In genomic region chr2:231513746-231514224, GRCh38 we compare ENCODE assay signal across 7 cellular contexts. TPM values are rescaled to one million over a fixed set of nuclear protein-coding genes. Genes with fewer than 3 reads are reported as not detected.
DNase-seq lines count a peak whose midpoint lies in the region; ATAC-seq and TF ChIP-seq lines count a peak whose summit lies in the region.

No MANE protein-coding gene starts in this region.

- no peaks in the 10 kb centered on the region for H3K36me3 ChIP-seq in iPS-15b (ENCODE audit: control insufficient read depth, insufficient read depth, low read length)

- peaks cover 5% of the 10 kb centered on the region for H3K27me3 Mint-ChIP-seq in HFFc6 (ENCODE audit: insufficient read depth)
- H3K27me3 Mint-ChIP-seq in activated CD8-positive, alpha-beta T cell treated with anti-CD3 and anti-CD28 coated beads, Interleukin-2, amount 10 ng/mL, durations not matched to agents 7 days and 5 days (ENCODE audit: low read depth) = peaks cover 7% of the 10 kb centered on the region
- H3K27me3 Mint-ChIP-seq in stimulated activated naive CD8-positive, alpha-beta T cell treated with anti-CD3 and anti-CD28 coated beads, Interleukin-15, amount 100 ng/mL, for 72 hours = no peaks in the 10 kb centered on the region

- peak overlapping the region; percentile 94 for H3K4me3 ChIP-seq in iPS-15b (ENCODE audit: low read depth, low read length)

- H3K36me3 Mint-ChIP-seq in HFFc6 (ENCODE audit: low read depth) = no peaks in the 10 kb centered on the region
- peaks cover 2% of the 10 kb centered on the region for H3K36me3 Mint-ChIP-seq in activated CD8-positive, alpha-beta T cell treated with anti-CD3 and anti-CD28 coated beads, Interleukin-2, amount 10 ng/mL, durations not matched to agents 7 days and 5 days (ENCODE audit: low read depth)

- DNase-seq in HFFc6 (no peak), GDM1 (lab: John Stamatoyannopoulos, UW) (no peak), iPS-NIHi11 (ENCODE audit: low spot score) (no peak)
- no peak for DNase-seq in activated CD8-positive, alpha-beta T cell treated with anti-CD3 and anti-CD28 coated beads, Interleukin-2, amount 10 ng/mL, durations not matched to agents 7 days and 5 days
- no peak for DNase-seq in stimulated activated naive CD8-positive, alpha-beta T cell treated with anti-CD3 and anti-CD28 coated beads, Interleukin-15, amount 100 ng/mL, for 72 hours

- no peaks in the 10 kb centered on the region for H3K9me3 Mint-ChIP-seq in HFFc6
- H3K9me3 Mint-ChIP-seq in activated CD8-positive, alpha-beta T cell treated with anti-CD3 and anti-CD28 coated beads, Interleukin-2, amount 10 ng/mL, durations not matched to agents 7 days and 5 days (ENCODE audit: insufficient read depth) = no peaks in the 10 kb centered on the region
- no peaks in the 10 kb centered on the region for H3K9me3 Mint-ChIP-seq in stimulated activated naive CD8-positive, alpha-beta T cell treated with anti-CD3 and anti-CD28 coated beads, Interleukin-15, amount 100 ng/mL, for 72 hours

- H3K27ac Mint-ChIP-seq in HFFc6 = peak overlapping the region; percentile 97
- H3K27ac Mint-ChIP-seq in activated CD8-positive, alpha-beta T cell treated with anti-CD3 and anti-CD28 coated beads, Interleukin-2, amount 10 ng/mL, durations not matched to agents 7 days and 5 days = peak overlapping the region; percentile 95
- peak overlapping the region; percentile 99 for H3K27ac Mint-ChIP-seq in stimulated activated naive CD8-positive, alpha-beta T cell treated with anti-CD3 and anti-CD28 coated beads, Interleukin-15, amount 100 ng/mL, for 72 hours

- TF ChIP-seq CTCF in HFFc6 (IDR thresholded peaks at IDR 0.05) = no peak

- peak overlapping the region; percentile 94 for H3K4me3 Mint-ChIP-seq in HFFc6
- peak overlapping the region; percentile 88 for H3K4me3 Mint-ChIP-seq in activated CD8-positive, alpha-beta T cell treated with anti-CD3 and anti-CD28 coated beads, Interleukin-2, amount 10 ng/mL, durations not matched to agents 7 days and 5 days
- peak overlapping the region; percentile 96 to 97 for H3K4me3 Mint-ChIP-seq in stimulated activated naive CD8-positive, alpha-beta T cell treated with anti-CD3 and anti-CD28 coated beads, Interleukin-15, amount 100 ng/mL, for 72 hours

- no peak for ATAC-seq in activated CD8-positive, alpha-beta T cell treated with anti-CD3 and anti-CD28 coated beads, Interleukin-2, amount 10 ng/mL, durations not matched to agents 7 days and 5 days
- no peak for ATAC-seq in stimulated activated naive CD8-positive, alpha-beta T cell treated with anti-CD3 and anti-CD28 coated beads, Interleukin-15, amount 100 ng/mL, for 72 hours
- ATAC-seq in GM18517 (IDR thresholded peaks at IDR 0.05; ENCODE audit: unreplicated experiment) = no peak

- H3K4me1 Mint-ChIP-seq in HFFc6 (ENCODE audit: low read depth) = peaks cover 15% of the 10 kb centered on the region
- H3K4me1 Mint-ChIP-seq in activated CD8-positive, alpha-beta T cell treated with anti-CD3 and anti-CD28 coated beads, Interleukin-2, amount 10 ng/mL, durations not matched to agents 7 days and 5 days (ENCODE audit: low read depth) = peaks cover 23% of the 10 kb centered on the region
- peaks cover 18% of the 10 kb centered on the region for H3K4me1 Mint-ChIP-seq in stimulated activated naive CD8-positive, alpha-beta T cell treated with anti-CD3 and anti-CD28 coated beads, Interleukin-15, amount 100 ng/mL, for 72 hours

- peaks cover 6% of the 10 kb centered on the region for H3K27me3 ChIP-seq in iPS-15b (ENCODE audit: control insufficient read depth, insufficient read depth, low read length)

- CTCF ChIA-PET in activated CD8-positive, alpha-beta T cell treated with anti-CD3 and anti-CD28 coated beads, Interleukin-2, amount 10 ng/mL, durations not matched to agents 7 days and 5 days (lab: Charles Lee) = interaction anchor here (0.7 to 5.8 kb wide), 6 partner anchors 17 to 88 kb away, joined by 3 to 33 read pairs (median 4); partner anchors contain the start of gene NMUR1

- H3K9me3 ChIP-seq in iPS-15b (ENCODE audit: control insufficient read depth, insufficient read depth, low read length) = no peaks in the 10 kb centered on the region

- peak overlapping the region; percentile 66 for H3K9ac ChIP-seq in iPS-15b (ENCODE audit: low read depth, low read length)

- H3K4me1 ChIP-seq in iPS-15b (ENCODE audit: control insufficient read depth, insufficient read depth, low read length) = no peaks in the 10 kb centered on the region

- POLR2A ChIA-PET in activated CD8-positive, alpha-beta T cell treated with anti-CD3 and anti-CD28 coated beads, Interleukin-2, amount 10 ng/mL, durations not matched to agents 7 days and 5 days (lab: Charles Lee) = interaction anchor here (0.6 to 2.4 kb wide), 5 partner anchors 39 to 94 kb away, joined by 3 to 15 read pairs (median 3); partner anchors contain the start of gene NCL

RNA-seq across cellular contexts. Expression of gene NMUR1, which starts 16.5 kb away (rescaled TPM):
- total RNA-seq in HFFc6 (2021; fragmentation: NEBNext Ultra II Directional; extraction: Animal tissue kit (Norgen Biotek cat#: 25700)) = not detected
- total RNA-seq in activated CD8-positive, alpha-beta T cell treated with anti-CD3 and anti-CD28 coated beads, Interleukin-2, amount 10 ng/mL, durations not matched to agents 7 days and 5 days = under 1 TPM; 0.95 to 0.99 TPM

RNA-seq across cellular contexts. Expression of gene NCL, which starts 49.5 kb away (rescaled TPM):
- total RNA-seq in HFFc6 (2021; fragmentation: NEBNext Ultra II Directional; extraction: Animal tissue kit (Norgen Biotek cat#: 25700)) = 100 to 1,000 TPM; 503 to 649 (median 589) TPM
- total RNA-seq in activated CD8-positive, alpha-beta T cell treated with anti-CD3 and anti-CD28 coated beads, Interleukin-2, amount 10 ng/mL, durations not matched to agents 7 days and 5 days = 100 to 1,000 TPM; 665 to 686 TPM
